10 cellular contexts compared by ENCODE assay signal in genomic region chr1:204971700-204972336, GRCh38.
DNase-seq lines count a peak whose midpoint lies in the region; TF ChIP-seq lines count a peak whose summit lies in the region.
"Had no signal": no experiment of that assay in that cellular context is flagged by ENCODE, and none has a peak within 500 bp of the region (broad histone marks: within the 10 kb centered on the region; RNA-seq: fewer than 3 reads in every experiment).

No MANE protein-coding gene starts in this region.

- H3K4me2 ChIP-seq in mammary epithelial cell (ENCODE audit: insufficient read depth, low read depth, low read length) (no peak overlapping the region), mesendoderm (ENCODE audit: low read length) (no peak overlapping the region)

- H3K27me3 ChIP-seq in mammary epithelial cell (ENCODE audit: insufficient read depth, low read length), result no peaks in the 10 kb centered on the region
- no peaks in the 10 kb centered on the region for H3K27me3 ChIP-seq in mesendoderm (ENCODE audit: insufficient read depth, low read length, poor library complexity)

- no TSS peak for BruUV-seq in mammary epithelial cell (replicated peaks; lab: Mats Ljungman, UMichigan)

- no peak overlapping the region for H3K27ac Mint-ChIP-seq in progenitor cell of endocrine pancreas
- H3K27ac Mint-ChIP-seq: endodermal cell had no signal

- peaks cover 3% of the 10 kb centered on the region for H3K4me1 Mint-ChIP-seq in progenitor cell of endocrine pancreas (ENCODE audit: low read depth)
- H3K4me1 Mint-ChIP-seq: endodermal cell had no signal

- H4K20me1 ChIP-seq in mammary epithelial cell (ENCODE audit: insufficient read depth, low read length), result no peaks in the 10 kb centered on the region

- H2BK15ac ChIP-seq in mesendoderm (replicated peaks; ENCODE audit: low read depth), result no peak overlapping the region

- no peak overlapping the region for H4K8ac ChIP-seq in mesendoderm (ENCODE audit: low read depth, low read length)

- no peaks in the 10 kb centered on the region for H3K36me3 ChIP-seq in mammary epithelial cell (ENCODE audit: insufficient read depth, low read length)
- H3K36me3 ChIP-seq in mesendoderm (ENCODE audit: control insufficient read depth, insufficient read depth, low read length), result no peaks in the 10 kb centered on the region

- no peak overlapping the region for H3K23ac ChIP-seq in mesendoderm (ENCODE audit: low read length)

- H3K4ac ChIP-seq in mesendoderm (ENCODE audit: low read depth, low read length), result no peak overlapping the region

- H3K79me1 ChIP-seq in mesendoderm (ENCODE audit: low read length), result no peaks in the 10 kb centered on the region

- intact Hi-C loops in mammary epithelial cell (cut with micrococcal nuclease), result no loop called here

- H3K56ac ChIP-seq in mesendoderm (ENCODE audit: low read length), result no peak overlapping the region

- H2BK5ac ChIP-seq in mesendoderm (ENCODE audit: low read length), result no peak overlapping the region

- no peak overlapping the region for H2AFZ ChIP-seq in mammary epithelial cell (ENCODE audit: low read depth, low read length)

- H4K5ac ChIP-seq in mesendoderm (ENCODE audit: low read length), result no peak overlapping the region

- H3K27ac ChIP-seq in mammary epithelial cell (ENCODE audit: insufficient read depth, low read depth, low read length), result no peak overlapping the region
- no peak overlapping the region for H3K27ac ChIP-seq in mesendoderm (ENCODE audit: low read depth, low read length)

- H2AK5ac ChIP-seq in mesendoderm (ENCODE audit: low read length), result no peak overlapping the region

- no peak overlapping the region for H3K18ac ChIP-seq in mesendoderm (ENCODE audit: low read length)

- H3K4me1 ChIP-seq in mammary epithelial cell (ENCODE audit: insufficient read depth, low read length) (peaks cover 6% of the 10 kb centered on the region), mesendoderm (ENCODE audit: control insufficient read depth, low read depth, low read length) (no peaks in the 10 kb centered on the region)

- no peaks in the 10 kb centered on the region for H3K36me3 Mint-ChIP-seq in progenitor cell of endocrine pancreas (ENCODE audit: insufficient read depth)

- DNase-seq in EH (ENCODE audit: low read depth) (peak; percentile 83), MV-4-11 (lab: John Stamatoyannopoulos, UW) (peak; percentile 42), mammary epithelial cell (peak; percentile 59), mesendoderm (peak; percentile 30), progenitor cell of endocrine pancreas (ENCODE audit: low spot score, unreplicated experiment) (no peak), T1000 (lab: John Stamatoyannopoulos, UW) (no peak)
- no peak for DNase-seq in stimulated activated CD4-positive, alpha-beta T cell treated with anti-CD3 and anti-CD28 coated beads, Interleukin-15, amount 100 ng/mL, for 24 hours
- no peak for DNase-seq in activated CD4-positive, alpha-beta T cell treated with anti-CD3 and anti-CD28 coated beads for 4 hours
- DNase-seq: endodermal cell; stimulated activated CD4-positive, alpha-beta T cell treated with anti-CD3 and anti-CD28 coated beads, Interleukin-4, amount 100 ng/mL, for 1 hour had no signal

- CTCF ChIA-PET in mammary epithelial cell (lab: Charles Lee; ENCODE audit: low non-redundant PET), result interaction anchor here (0.7 kb wide), 2 partner anchors 22 to 90 kb away, joined by 4 to 6 read pairs; no protein-coding TSS in a partner anchor

- no peak overlapping the region for H3K4me3 Mint-ChIP-seq in progenitor cell of endocrine pancreas (ENCODE audit: low read depth)
- H3K4me3 Mint-ChIP-seq: endodermal cell had no signal

- in situ Hi-C loops in mammary epithelial cell (cut with MboI; ENCODE audit: low sequenced_read_pairs in 2 of 2), result loop anchor here in 1 of 2 donors (10.0 kb wide), 1 partner anchor 93 kb away; no protein-coding TSS in a partner anchor

- no peaks in the 10 kb centered on the region for H3K9me3 ChIP-seq in mammary epithelial cell (replicated peaks; ENCODE audit: insufficient read depth, low read length)

- dilution Hi-C loops in mammary epithelial cell (cut with HindIII; ENCODE audit: low sequenced_read_pairs), result no loop called here

- H3K4me3 ChIP-seq in mammary epithelial cell (replicated peaks in 1 of 3; ENCODE audit: insufficient read depth in 1 of 3, low read depth in 2 of 3, low read length in 3 of 3) (no peak overlapping the region), mesendoderm (ENCODE audit: low read length) (no peak overlapping the region)

- peaks cover 10% of the 10 kb centered on the region for H3K27me3 Mint-ChIP-seq in progenitor cell of endocrine pancreas

- H3K9ac ChIP-seq in mammary epithelial cell (ENCODE audit: insufficient read depth, low read length), result no peak overlapping the region
- no peak overlapping the region for H3K9ac ChIP-seq in mesendoderm (ENCODE audit: low read length)

- H2BK120ac ChIP-seq in mesendoderm (ENCODE audit: low read depth, low read length), result no peak overlapping the region

- H3K9me3 Mint-ChIP-seq in progenitor cell of endocrine pancreas (ENCODE audit: low read depth), result no peaks in the 10 kb centered on the region
- H3K9me3 Mint-ChIP-seq: endodermal cell had no signal

- H3K79me2 ChIP-seq in mammary epithelial cell (ENCODE audit: insufficient read depth, low read length), result no peaks in the 10 kb centered on the region
- no peaks in the 10 kb centered on the region for H3K79me2 ChIP-seq in mesendoderm (ENCODE audit: control insufficient read depth, insufficient read depth, low read length)

- no peak for TF ChIP-seq CTCF in mammary epithelial cell (conservative IDR thresholded peaks at IDR 0.05 in 1 of 2, IDR thresholded peaks at IDR 0.05 in 1 of 2; ENCODE audit: extremely low read depth in 1 of 2, insufficient read depth in 1 of 2, low read depth in 1 of 2, low read length in 2 of 2)
- TF ChIP-seq CTCF in progenitor cell of endocrine pancreas (IDR thresholded peaks at IDR 0.05; ENCODE audit: unreplicated experiment), result no peak

- WGBS in mammary epithelial cell (ENCODE audit: low coverage, missing lambda C conversion rate), result 65% methylated on average over 11 of the region's 11 CpGs
- no CpG with 5 or more reads among the region's 11 CpGs for WGBS in mesendoderm (ENCODE audit: extremely low coverage, insufficient coverage, low lambda C conversion rate)

Comparison
In these comparisons a context has a peak if more than half of its experiments do, and no peak if none do; other contexts are left out.
1. DNase-seq: peak in EH (single experiment), MV-4-11 (single experiment), mammary epithelial cell (single experiment) and mesendoderm (single experiment); none in stimulated activated CD4-positive, alpha-beta T cell treated with anti-CD3 and anti-CD28 coated beads, Interleukin-15, amount 100 ng/mL, for 24 hours (single experiment), progenitor cell of endocrine pancreas (single experiment), T1000 (single experiment) and activated CD4-positive, alpha-beta T cell treated with anti-CD3 and anti-CD28 coated beads for 4 hours (0 of 2).